8 cellular contexts compared by ENCODE assay signal in the genomic region with DNA sequence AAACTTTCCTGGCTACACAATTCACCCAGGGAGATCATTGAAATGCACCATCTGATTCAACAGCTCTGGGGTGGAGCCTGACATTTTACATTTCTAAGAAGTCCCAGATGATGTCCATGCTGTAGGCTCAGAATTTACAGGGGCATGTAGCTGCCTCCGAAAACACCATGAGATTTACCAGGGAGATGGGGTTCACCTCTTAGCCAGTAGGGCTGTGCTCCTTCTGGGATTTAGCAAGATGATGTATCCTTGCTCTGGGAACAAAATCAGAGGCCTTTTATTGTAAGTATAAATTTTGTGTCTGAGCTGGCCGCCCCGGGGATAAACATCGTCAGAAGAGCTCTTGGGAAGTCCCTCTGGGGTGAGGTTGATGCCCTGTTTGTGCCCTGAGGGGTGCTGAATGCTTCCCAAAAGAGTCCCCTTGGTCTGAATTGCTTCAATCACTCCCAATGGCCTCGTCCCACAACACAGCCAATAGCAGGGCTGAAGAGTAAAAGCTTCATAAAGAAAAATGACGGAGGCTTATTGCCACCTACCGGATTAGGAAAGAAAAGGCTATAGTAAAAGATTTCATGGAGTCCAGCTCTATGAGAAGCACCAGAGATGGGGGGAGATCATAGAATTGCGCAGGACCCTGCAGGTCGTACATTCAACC. TPM values are rescaled to one million over a fixed set of nuclear protein-coding genes. Genes with fewer than 3 reads are reported as not detected.
DNase-seq lines count a peak whose midpoint lies in the region; ATAC-seq and TF ChIP-seq lines count a peak whose summit lies in the region.

No MANE protein-coding gene starts in this region.

- DNase-seq in Right ventricle myocardium inferior (ENCODE audit: missing footprints), result no peak
- no peak for DNase-seq in Right ventricle myocardium superior
- DNase-seq in NCI-H2171 (lab: John Stamatoyannopoulos, UW), result peak; percentile 35
- peak; percentile 9 for DNase-seq in brain microvascular endothelial cell
- no peak for DNase-seq in neural crest cell (ENCODE audit: low read depth, low spot score)
- no peak for DNase-seq in activated effector memory CD4-positive, alpha-beta T cell treated with anti-CD3 and anti-CD28 coated beads, Interleukin-2, amount 50 U/mL, for 16 hours
- DNase-seq in ACHN, result no peak
- no peak for DNase-seq in germinal center (ENCODE audit: low spot score)

- peak; percentile 44 for TF ChIP-seq CTCF in brain microvascular endothelial cell (IDR thresholded peaks at IDR 0.05; ENCODE audit: low read depth, low read length, missing control alignments)
- peak; percentile 57 for TF ChIP-seq CTCF in neural crest cell (conservative IDR thresholded peaks at IDR 0.05)

- H3K36me3 ChIP-seq in brain microvascular endothelial cell (replicated peaks), result no peaks in the 10 kb centered on the region

- no peak overlapping the region for H3K4me3 Mint-ChIP-seq in neural crest cell

- H3K4me3 ChIP-seq in brain microvascular endothelial cell (ENCODE audit: low read depth, low read length), result no peak overlapping the region

- H3K27ac ChIP-seq in brain microvascular endothelial cell, result no peak overlapping the region

- peaks cover 9% of the 10 kb centered on the region for H3K4me1 Mint-ChIP-seq in neural crest cell

- no peaks in the 10 kb centered on the region for H3K36me3 Mint-ChIP-seq in neural crest cell (ENCODE audit: low read depth)

- H3K27me3 ChIP-seq in brain microvascular endothelial cell (replicated peaks), result no peaks in the 10 kb centered on the region

- H3K27me3 Mint-ChIP-seq in neural crest cell (ENCODE audit: low read depth), result peaks cover 10% of the 10 kb centered on the region

- H3K9me3 Mint-ChIP-seq in neural crest cell, result no peaks in the 10 kb centered on the region

- no peak overlapping the region for H3K27ac Mint-ChIP-seq in neural crest cell (ENCODE audit: unreplicated experiment)

- intact Hi-C loops in Right ventricle myocardium inferior (cut with DNase I) (no loop called here), Right ventricle myocardium superior (cut with DNase I) (no loop called here)

- in situ Hi-C loops in brain microvascular endothelial cell (cut with HindIII; ENCODE audit: low pct_ligation_motif_present, low sequenced_read_pairs), result no loop called here
- in situ Hi-C loops in ACHN (cut with HindIII; ENCODE audit: low pct_ligation_motif_present, low pct_unique_long_range_greater_than_20kb, low sequenced_read_pairs), result no loop called here

- ATAC-seq in Right ventricle myocardium inferior (peak; percentile 46), Right ventricle myocardium superior (ENCODE audit: poor library complexity) (no peak)

RNA-seq across cellular contexts. Expression of a gene that starts 33.4 kb away (rescaled TPM):
- total RNA-seq in Right ventricle myocardium inferior (38.2 TPM), Right ventricle myocardium superior (36.2 TPM), neural crest cell (166 and 172 TPM in 2 replicates)

Comparison
In these comparisons a context has a peak if more than half of its experiments do, and no peak if none do; other contexts are left out.
1. DNase-seq: peak in NCI-H2171 (single experiment) and brain microvascular endothelial cell (single experiment); none in Right ventricle myocardium inferior (single experiment), Right ventricle myocardium superior (single experiment), neural crest cell (single experiment), activated effector memory CD4-positive, alpha-beta T cell treated with anti-CD3 and anti-CD28 coated beads, Interleukin-2, amount 50 U/mL, for 16 hours (single experiment), ACHN (single experiment) and germinal center (single experiment).